In genomic region chr15:75597667-75598341, GRCh38 we compare ENCODE assay signal across 9 cellular contexts. TPM values are rescaled to one million over a fixed set of nuclear protein-coding genes. Genes with fewer than 3 reads are reported as not detected.
DNase-seq lines count a peak whose midpoint lies in the region; ATAC-seq and TF ChIP-seq lines count a peak whose summit lies in the region.
"Had no signal": no experiment of that assay in that cellular context is flagged by ENCODE, and none has a peak within 500 bp of the region (broad histone marks: within the 10 kb centered on the region; RNA-seq: fewer than 3 reads in every experiment).

No MANE protein-coding gene starts in this region.

- TF ChIP-seq CTCF in left lung (IDR thresholded peaks at IDR 0.05), result peak; percentile 23 to 30

- H3K4me3 ChIP-seq in CD4-positive, CD25-positive, alpha-beta regulatory T cell (ENCODE audit: low read depth, low read length), result peak overlapping the region; percentile 18
- H3K4me3 ChIP-seq in Karpas-422 (ENCODE audit: low read length) (no peak overlapping the region), left lung (no peak overlapping the region)

- peak overlapping the region; percentile 75 to 95 (median 86) for H3K27ac Mint-ChIP-seq in CD4-positive, CD25-positive, alpha-beta regulatory T cell
- H3K27ac Mint-ChIP-seq in activated naive CD4-positive, alpha-beta T cell treated with anti-CD3 and anti-CD28 coated beads, Interleukin-2, amount 50 U/mL, for 72 hours, result peak overlapping the region; percentile 40 to 94

- H3K4me1 ChIP-seq in CD4-positive, CD25-positive, alpha-beta regulatory T cell (ENCODE audit: control insufficient read depth, insufficient read depth, low read length, poor library complexity, severe bottlenecking), result peaks cover 19% of the 10 kb centered on the region
- H3K4me1 ChIP-seq in Karpas-422 (ENCODE audit: low read length) (no peaks in the 10 kb centered on the region), left lung (peaks cover 0 to 4% of the 10 kb centered on the region in 2 donors)

- ATAC-seq in CD4-positive, CD25-positive, alpha-beta regulatory T cell (ENCODE audit: low read depth in 2 of 2), result peak; percentile 73
- ATAC-seq in activated naive CD4-positive, alpha-beta T cell treated with anti-CD3 and anti-CD28 coated beads, Interleukin-2, amount 50 U/mL, for 72 hours, result peak; percentile 44 to 50
- ATAC-seq in left lung (peak; percentile 53), HG03045 (IDR thresholded peaks at IDR 0.05; ENCODE audit: unreplicated experiment) (no peak), HG02763 (IDR thresholded peaks at IDR 0.05; ENCODE audit: unreplicated experiment) (no peak), sciatic nerve (no peak)

- intact Hi-C loops in left lung (cut with DNase I), result no loop called here
- intact Hi-C loops in sciatic nerve (cut with DNase I), result no loop called here

- H3K27me3 ChIP-seq in CD4-positive, CD25-positive, alpha-beta regulatory T cell (ENCODE audit: control insufficient read depth, insufficient read depth, low read length), result no peaks in the 10 kb centered on the region
- no peaks in the 10 kb centered on the region for H3K27me3 ChIP-seq in Karpas-422 (ENCODE audit: low read length)
- H3K27me3 ChIP-seq in left lung, result no peaks in the 10 kb centered on the region

- H3K27me3 Mint-ChIP-seq in CD4-positive, CD25-positive, alpha-beta regulatory T cell, result no peaks in the 10 kb centered on the region
- H3K27me3 Mint-ChIP-seq: brain had no signal

- no peak overlapping the region for H3K4me2 ChIP-seq in Karpas-422 (ENCODE audit: low read depth, low read length, poor library complexity, severe bottlenecking)

- H3K27ac ChIP-seq in CD4-positive, CD25-positive, alpha-beta regulatory T cell (ENCODE audit: insufficient read depth, low read length, poor library complexity, severe bottlenecking), result peak overlapping the region; percentile 35
- no peak overlapping the region for H3K27ac ChIP-seq in Karpas-422 (ENCODE audit: low read length)
- no peak overlapping the region for H3K27ac ChIP-seq in left lung

- peak overlapping the region; percentile 5 to 42 (median 12) for H3K4me3 Mint-ChIP-seq in CD4-positive, CD25-positive, alpha-beta regulatory T cell
- H3K4me3 Mint-ChIP-seq: brain had no signal

- no peaks in the 10 kb centered on the region for H3K79me2 ChIP-seq in Karpas-422 (ENCODE audit: low read length)

- peak in 2 of 3 donors; percentile 31 to 94 for DNase-seq in CD4-positive, CD25-positive, alpha-beta regulatory T cell
- peak; percentile 76 for DNase-seq in Karpas-422
- DNase-seq in activated naive CD4-positive, alpha-beta T cell treated with anti-CD3 and anti-CD28 coated beads, Interleukin-2, amount 50 U/mL, for 72 hours (ENCODE audit: low spot score in 2 of 2), result peak in 1 of 2 donors; percentile 12
- DNase-seq in left lung, result no peak
- no peak for DNase-seq in SK-N-DZ (ENCODE audit: low spot score)
- DNase-seq in sciatic nerve (ENCODE audit: low spot score), result no peak

- no peaks in the 10 kb centered on the region for H3K9me3 Mint-ChIP-seq in CD4-positive, CD25-positive, alpha-beta regulatory T cell
- H3K9me3 Mint-ChIP-seq in activated naive CD4-positive, alpha-beta T cell treated with anti-CD3 and anti-CD28 coated beads, Interleukin-2, amount 50 U/mL, for 72 hours, result no peaks in the 10 kb centered on the region
- H3K9me3 Mint-ChIP-seq: brain had no signal

- no peak overlapping the region for H3K9ac ChIP-seq in Karpas-422 (ENCODE audit: low read length)

- H3K9me3 ChIP-seq in CD4-positive, CD25-positive, alpha-beta regulatory T cell (ENCODE audit: control insufficient read depth in 2 of 2, low read length in 2 of 2), result no peaks in the 10 kb centered on the region
- no peaks in the 10 kb centered on the region for H3K9me3 ChIP-seq in Karpas-422 (ENCODE audit: low read length)
- no peaks in the 10 kb centered on the region for H3K9me3 ChIP-seq in left lung

- H3K36me3 Mint-ChIP-seq in CD4-positive, CD25-positive, alpha-beta regulatory T cell, result peaks cover 32% of the 10 kb centered on the region
- peaks cover 11 to 22% of the 10 kb centered on the region in 2 donors for H3K36me3 Mint-ChIP-seq in activated naive CD4-positive, alpha-beta T cell treated with anti-CD3 and anti-CD28 coated beads, Interleukin-2, amount 50 U/mL, for 72 hours

- no peaks in the 10 kb centered on the region for H3K9me2 ChIP-seq in Karpas-422 (replicated peaks; ENCODE audit: insufficient read depth, low read length)

- H2AFZ ChIP-seq in Karpas-422 (ENCODE audit: low read length), result no peak overlapping the region

- peaks cover 10 to 34% (median 26%) of the 10 kb centered on the region in 4 donors for H3K4me1 Mint-ChIP-seq in CD4-positive, CD25-positive, alpha-beta regulatory T cell
- H3K4me1 Mint-ChIP-seq: brain had no signal

- no peaks in the 10 kb centered on the region for H4K20me1 ChIP-seq in Karpas-422 (ENCODE audit: insufficient read depth, low read depth, low read length)

- H3K36me3 ChIP-seq in CD4-positive, CD25-positive, alpha-beta regulatory T cell (ENCODE audit: control insufficient read depth, insufficient read depth, low read length), result peaks cover 36% of the 10 kb centered on the region
- peaks cover 29% of the 10 kb centered on the region for H3K36me3 ChIP-seq in Karpas-422 (ENCODE audit: insufficient read depth, low read length)
- peaks cover 0 to 96% of the 10 kb centered on the region in 2 donors for H3K36me3 ChIP-seq in left lung

RNA-seq across cellular contexts. Expression of gene PTPN9, which starts 18.7 kb away (rescaled TPM):
- total RNA-seq in CD4-positive, CD25-positive, alpha-beta regulatory T cell, result 24.7 TPM
- polyA plus RNA-seq in CD4-positive, CD25-positive, alpha-beta regulatory T cell, result 10 to 100 TPM; 18.3 to 29.8 (median 23.3) TPM
- 22.4 and 31.2 TPM in 2 replicates for total RNA-seq in Karpas-422 (2014; rRNA removed; shearing (Covaris generic); ENCODE audit: low replicate concordance)
- total RNA-seq in activated naive CD4-positive, alpha-beta T cell treated with anti-CD3 and anti-CD28 coated beads, Interleukin-2, amount 50 U/mL, for 72 hours, result 10 to 100 TPM; 11.6 to 14.4 TPM
- total RNA-seq in left lung (10 to 100 TPM; 21.9 to 25.4 TPM), sciatic nerve (45.3 TPM)
- 14.2 TPM in 2 replicates for polyA plus RNA-seq in SK-N-DZ (2014; cell fraction: cytosol; rRNA removed)
- polyA plus RNA-seq in SK-N-DZ (2014; cell fraction: nucleus; rRNA removed), result 6.8 and 7.6 TPM in 2 replicates

RNA-seq across cellular contexts. Expression of gene SNUPN, which starts 27.7 kb away (rescaled TPM):
- total RNA-seq in CD4-positive, CD25-positive, alpha-beta regulatory T cell, result 13.8 TPM
- polyA plus RNA-seq in CD4-positive, CD25-positive, alpha-beta regulatory T cell, result 10 to 100 TPM; 26.4 to 36.9 (median 31.1) TPM
- 18.9 and 33.9 TPM in 2 replicates for total RNA-seq in Karpas-422 (2014; rRNA removed; shearing (Covaris generic); ENCODE audit: low replicate concordance)
- total RNA-seq in activated naive CD4-positive, alpha-beta T cell treated with anti-CD3 and anti-CD28 coated beads, Interleukin-2, amount 50 U/mL, for 72 hours, result 10 to 100 TPM; 36.1 to 37.3 TPM
- total RNA-seq in left lung (10 to 100 TPM; 23.6 to 23.8 TPM), sciatic nerve (23.7 TPM)
- 24.8 and 29.2 TPM in 2 replicates for polyA plus RNA-seq in SK-N-DZ (2014; cell fraction: cytosol; rRNA removed)
- polyA plus RNA-seq in SK-N-DZ (2014; cell fraction: nucleus; rRNA removed), result 13.8 and 15.6 TPM in 2 replicates

RNA-seq across cellular contexts. Expression of gene IMP3, which starts 42.2 kb away (rescaled TPM):
- total RNA-seq in CD4-positive, CD25-positive, alpha-beta regulatory T cell, result 40.5 TPM
- 100 to 1,000 TPM; 216 to 303 (median 283) TPM for polyA plus RNA-seq in CD4-positive, CD25-positive, alpha-beta regulatory T cell
- 82.7 and 119 TPM in 2 replicates for total RNA-seq in Karpas-422 (2014; rRNA removed; shearing (Covaris generic); ENCODE audit: low replicate concordance)
- 10 to 100 TPM; 66.5 to 93.8 TPM for total RNA-seq in activated naive CD4-positive, alpha-beta T cell treated with anti-CD3 and anti-CD28 coated beads, Interleukin-2, amount 50 U/mL, for 72 hours
- total RNA-seq in left lung (10 to 100 TPM; 52.8 to 69.9 TPM), sciatic nerve (47.2 TPM)
- polyA plus RNA-seq in SK-N-DZ (2014; cell fraction: cytosol; rRNA removed), result 206 and 226 TPM in 2 replicates
- 135 and 163 TPM in 2 replicates for polyA plus RNA-seq in SK-N-DZ (2014; cell fraction: nucleus; rRNA removed)

RNA-seq across cellular contexts. Expression of gene SNX33, which starts 49.9 kb away (rescaled TPM):
- 2.1 TPM for total RNA-seq in CD4-positive, CD25-positive, alpha-beta regulatory T cell
- 1 to 10 TPM in 1 of 4 donors, under 1 TPM in 3; 0.03 to 1.0 (median 0.53) TPM for polyA plus RNA-seq in CD4-positive, CD25-positive, alpha-beta regulatory T cell
- total RNA-seq in Karpas-422 (2014; rRNA removed; shearing (Covaris generic); ENCODE audit: low replicate concordance), result 0.07 TPM in 1 of 2 replicates, not detected in the other
- 1 to 10 TPM; 3.1 to 4.0 TPM for total RNA-seq in activated naive CD4-positive, alpha-beta T cell treated with anti-CD3 and anti-CD28 coated beads, Interleukin-2, amount 50 U/mL, for 72 hours
- total RNA-seq in left lung (10 to 100 TPM; 21.4 to 34.7 TPM), sciatic nerve (33.2 TPM)
- 3.5 and 4.2 TPM in 2 replicates for polyA plus RNA-seq in SK-N-DZ (2014; cell fraction: cytosol; rRNA removed)
- polyA plus RNA-seq in SK-N-DZ (2014; cell fraction: nucleus; rRNA removed), result 7.1 and 10.5 TPM in 2 replicates

Comparison
In these comparisons a context has a peak if more than half of its experiments do, and no peak if none do; other contexts are left out.
1. ATAC-seq: peak in CD4-positive, CD25-positive, alpha-beta regulatory T cell (2 of 2), activated naive CD4-positive, alpha-beta T cell treated with anti-CD3 and anti-CD28 coated beads, Interleukin-2, amount 50 U/mL, for 72 hours (2 of 2) and left lung (single experiment); none in HG03045 (single experiment), HG02763 (single experiment) and sciatic nerve (single experiment).
2. DNase-seq: peak in CD4-positive, CD25-positive, alpha-beta regulatory T cell (2 of 3) and Karpas-422 (single experiment); none in left lung (0 of 2), SK-N-DZ (single experiment) and sciatic nerve (single experiment).